In the genomic region with DNA sequence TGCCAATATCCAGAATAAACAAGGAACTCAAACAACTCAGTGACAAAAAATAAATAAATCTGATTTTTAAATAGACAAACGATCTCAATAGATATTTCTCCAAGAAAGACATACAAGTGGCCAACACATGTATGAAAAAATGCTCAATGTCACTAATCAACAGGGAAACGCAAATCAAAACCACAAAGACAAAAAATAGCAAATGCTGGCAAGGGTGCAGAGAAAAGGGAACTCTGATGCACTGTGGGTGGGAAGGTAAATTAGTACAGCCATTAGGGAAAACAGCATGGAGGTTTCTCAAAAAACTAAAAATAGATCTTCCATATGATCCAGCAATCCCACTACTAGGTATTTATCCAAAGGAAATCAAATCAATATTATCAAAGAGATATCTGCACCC, we compare ENCODE assay signal across 1 cellular context.
TF ChIP-seq lines count a peak whose summit lies in the region.

No MANE protein-coding gene starts in this region.

TF ChIP-seq in GM12878, 131 proteins besides CTCF, POLR2A, EP300 and RAD21:
- TF ChIP-seq ZBTB40 (IDR thresholded peaks at IDR 0.05; ENCODE audit: borderline replicate concordance) (no peak), RUNX3 (IDR thresholded peaks at IDR 0.05; ENCODE audit: low read length) (peak; percentile 19; the same call in 1 of the 2 replicates)
